8 cellular contexts compared by ENCODE assay signal in genomic region chr3:181210275-181210674, GRCh38.
DNase-seq lines count a peak whose midpoint lies in the region; ATAC-seq and TF ChIP-seq lines count a peak whose summit lies in the region.

No MANE protein-coding gene starts in this region.

- H3K9me3 ChIP-seq in breast epithelium (no peaks in the 10 kb centered on the region), fibroblast of lung (ENCODE audit: control insufficient read depth, insufficient read depth, low read depth, low read length) (no peaks in the 10 kb centered on the region), tibial nerve (no peaks in the 10 kb centered on the region)

- no peak for TF ChIP-seq EP300 in tibial nerve (IDR thresholded peaks at IDR 0.05)

- H3K27me3 Mint-ChIP-seq in MCF 10A (ENCODE audit: insufficient read depth, unreplicated experiment), result no peaks in the 10 kb centered on the region
- no peaks in the 10 kb centered on the region for H3K27me3 Mint-ChIP-seq in T-helper 2 cell treated with Interferon-gamma antibody and Interleukin-4, amounts not matched to agents 5 μg/mL and 100 μg/mL, for 36 hours (ENCODE audit: low read depth)

- H3K4me1 ChIP-seq in breast epithelium (no peaks in the 10 kb centered on the region), fibroblast of lung (ENCODE audit: control insufficient read depth, extremely low read depth, insufficient read depth, low read length) (no peaks in the 10 kb centered on the region), tibial nerve (no peaks in the 10 kb centered on the region)

- no peak overlapping the region for H3K9ac ChIP-seq in fibroblast of lung (ENCODE audit: insufficient read depth, low read length)

- CTCF ChIA-PET in MCF 10A (lab: Yijun Ruan, JAX), result interaction anchor here (0.6 to 5.4 kb wide), 12 partner anchors 9 to 1474 kb away, joined by 3 to 52 read pairs (median 5); no protein-coding TSS in a partner anchor

- BruUV-seq in MCF 10A (replicated peaks; lab: Mats Ljungman, UMichigan), result no TSS peak

- H3K27ac ChIP-seq in breast epithelium, result no peak overlapping the region
- no peak overlapping the region for H3K27ac ChIP-seq in fibroblast of lung (ENCODE audit: insufficient read depth, low read length)
- H3K27ac ChIP-seq in tibial nerve, result no peak overlapping the region

- peak; percentile 55 for TF ChIP-seq CTCF in MCF 10A (IDR thresholded peaks at IDR 0.05; ENCODE audit: unreplicated experiment)
- TF ChIP-seq CTCF in breast epithelium (IDR thresholded peaks at IDR 0.05), result no peak
- no peak for TF ChIP-seq CTCF in fibroblast of lung (conservative IDR thresholded peaks at IDR 0.05 in 1 of 2, IDR thresholded peaks at IDR 0.05 in 1 of 2; ENCODE audit: low read depth in 1 of 2, low read length in 2 of 2)
- TF ChIP-seq CTCF in tibial nerve (IDR thresholded peaks at IDR 0.05), result peak; percentile 12 to 41 (median 31)

- no peak overlapping the region for H2AFZ ChIP-seq in fibroblast of lung (ENCODE audit: low read length)

- H3K36me3 ChIP-seq in breast epithelium (no peaks in the 10 kb centered on the region), fibroblast of lung (ENCODE audit: control insufficient read depth, insufficient read depth, low read length) (no peaks in the 10 kb centered on the region), tibial nerve (no peaks in the 10 kb centered on the region)

- intact Hi-C loops in MCF 10A (cut with micrococcal nuclease) (loop anchor here (1.0 to 10.0 kb wide), 7 partner anchors 69 to 1473 kb away; no protein-coding TSS in a partner anchor), breast epithelium (cut with DNase I; ENCODE audit: low total_unique reads) (no loop called here)

- DNase-seq in MCF 10A (ENCODE audit: unreplicated experiment), result peak; percentile 42
- DNase-seq in breast epithelium (ENCODE audit: low spot score in 2 of 2), result no peak
- DNase-seq in NOMO-1 treated with DMSO at 0.1 percent for 48 hours (lab: John Stamatoyannopoulos, UW; ENCODE audit: unreplicated experiment), result peak; percentile 9
- DNase-seq in fibroblast of lung (ENCODE audit: low read depth in 2 of 2), result peak; percentile 23 to 33
- no peak for DNase-seq in tibial nerve (ENCODE audit: low spot score in 2 of 2)
- DNase-seq in T-helper 2 cell treated with Interferon-gamma antibody and Interleukin-4, amounts not matched to agents 5 μg/mL and 100 μg/mL, for 36 hours (ENCODE audit: low spot score), result no peak

- no peaks in the 10 kb centered on the region for H3K9me3 Mint-ChIP-seq in MCF 10A (ENCODE audit: unreplicated experiment)
- no peaks in the 10 kb centered on the region for H3K9me3 Mint-ChIP-seq in T-helper 2 cell treated with Interferon-gamma antibody and Interleukin-4, amounts not matched to agents 5 μg/mL and 100 μg/mL, for 36 hours

- H3K36me3 Mint-ChIP-seq in MCF 10A (ENCODE audit: insufficient read depth, unreplicated experiment), result no peaks in the 10 kb centered on the region
- no peaks in the 10 kb centered on the region for H3K36me3 Mint-ChIP-seq in T-helper 2 cell treated with Interferon-gamma antibody and Interleukin-4, amounts not matched to agents 5 μg/mL and 100 μg/mL, for 36 hours (ENCODE audit: low read depth)

- TF ChIP-seq POLR2A in breast epithelium (IDR thresholded peaks at IDR 0.05) (no peak), tibial nerve (IDR thresholded peaks at IDR 0.05) (no peak)

- 4% methylated on average over 2 of the region's 2 CpGs for WGBS in tibial nerve, 2 donors

- POLR2A ChIA-PET in MCF 10A (lab: Yijun Ruan, JAX), result interaction anchor here (0.6 to 1.9 kb wide), 4 partner anchors 44 to 506 kb away, joined by 3 to 9 read pairs (median 4); no protein-coding TSS in a partner anchor

- no peak overlapping the region for H3K4me2 ChIP-seq in fibroblast of lung (ENCODE audit: extremely low read depth, insufficient read depth, low read length)

- no peaks in the 10 kb centered on the region for H3K4me1 Mint-ChIP-seq in MCF 10A (ENCODE audit: insufficient read depth, unreplicated experiment)
- H3K4me1 Mint-ChIP-seq in T-helper 2 cell treated with Interferon-gamma antibody and Interleukin-4, amounts not matched to agents 5 μg/mL and 100 μg/mL, for 36 hours (ENCODE audit: low read depth), result no peaks in the 10 kb centered on the region

- ATAC-seq in GM19324 (IDR thresholded peaks at IDR 0.05; ENCODE audit: low FRiP score, unreplicated experiment) (no peak), GM18873 (IDR thresholded peaks at IDR 0.05; ENCODE audit: low FRiP score, unreplicated experiment) (no peak)

- no peaks in the 10 kb centered on the region for H3K27me3 ChIP-seq in breast epithelium
- no peaks in the 10 kb centered on the region for H3K27me3 ChIP-seq in fibroblast of lung (ENCODE audit: control insufficient read depth, insufficient read depth, low read length)
- no peaks in the 10 kb centered on the region for H3K27me3 ChIP-seq in tibial nerve

- no peaks in the 10 kb centered on the region for H4K20me1 ChIP-seq in fibroblast of lung (ENCODE audit: control insufficient read depth, extremely low read depth, insufficient read depth, low read length)

- H3K4me3 ChIP-seq in breast epithelium, result no peak overlapping the region
- H3K4me3 ChIP-seq in fibroblast of lung (replicated peaks in 1 of 4; ENCODE audit: control extremely low read depth in 1 of 4, insufficient read depth in 1 of 4, low read depth in 3 of 4, low read length in 4 of 4), result no peak overlapping the region
- no peak overlapping the region for H3K4me3 ChIP-seq in tibial nerve

- no peak overlapping the region for H3K4me3 Mint-ChIP-seq in MCF 10A (ENCODE audit: unreplicated experiment)
- no peak overlapping the region for H3K4me3 Mint-ChIP-seq in T-helper 2 cell treated with Interferon-gamma antibody and Interleukin-4, amounts not matched to agents 5 μg/mL and 100 μg/mL, for 36 hours

- H3K79me2 ChIP-seq in fibroblast of lung (ENCODE audit: control insufficient read depth, insufficient read depth, low read length), result no peaks in the 10 kb centered on the region

- no peak overlapping the region for H3K27ac Mint-ChIP-seq in MCF 10A (ENCODE audit: low read depth, unreplicated experiment)
- no peak overlapping the region for H3K27ac Mint-ChIP-seq in T-helper 2 cell treated with Interferon-gamma antibody and Interleukin-4, amounts not matched to agents 5 μg/mL and 100 μg/mL, for 36 hours

Comparison
In these comparisons a context has a peak if more than half of its experiments do, and no peak if none do; other contexts are left out.
1. DNase-seq: peak in MCF 10A (single experiment), NOMO-1 treated with DMSO at 0.1 percent for 48 hours (single experiment) and fibroblast of lung (2 of 2); none in breast epithelium (0 of 2), tibial nerve (0 of 2) and T-helper 2 cell treated with Interferon-gamma antibody and Interleukin-4, amounts not matched to agents 5 μg/mL and 100 μg/mL, for 36 hours (single experiment).
2. CTCF ChIP-seq: peak in MCF 10A (single experiment) and tibial nerve (5 of 5); none in breast epithelium (0 of 3) and fibroblast of lung (0 of 2).